Comparison of ENCODE assay signal across 1 cellular context in the genomic region with DNA sequence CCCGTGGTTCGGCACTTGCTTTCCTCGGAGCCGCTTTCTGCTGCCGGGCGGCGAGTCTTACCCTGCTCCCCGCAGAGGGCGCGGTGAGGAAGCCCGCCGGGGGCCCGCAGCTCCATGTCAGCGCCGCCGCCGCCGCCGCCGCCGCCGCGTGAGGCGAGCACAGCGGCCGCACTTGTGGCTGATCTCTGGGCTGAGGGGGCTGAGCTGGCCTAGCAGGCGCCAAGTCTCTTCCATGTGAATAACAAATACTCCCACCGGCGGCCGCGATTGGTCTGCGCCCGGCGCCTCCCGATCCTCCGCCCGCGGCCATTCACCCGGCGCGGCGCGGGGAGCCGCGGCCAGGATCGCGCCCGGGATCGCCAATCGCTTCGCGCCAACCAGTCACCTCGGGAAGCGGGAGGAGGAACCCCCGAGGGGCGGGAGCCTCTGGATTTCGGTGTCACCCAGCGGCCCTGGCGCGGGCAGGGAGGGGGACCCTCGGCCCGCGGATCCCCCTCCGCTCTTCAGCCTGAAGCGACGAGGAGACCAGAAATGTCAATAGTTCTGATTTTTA.
TF ChIP-seq lines count a peak whose summit lies in the region.

A gene (minus strand): TSS at position 206 of the 553 bp plus-strand sequence.

TF ChIP-seq in HepG2, 621 proteins besides CTCF, POLR2A, EP300 and RAD21 (continued from another document):
- peak; percentile 3; the same call in 1 of the 2 replicates for TF ChIP-seq KDM2A (CRISPR knock-in tag; IDR thresholded peaks at IDR 0.05; ENCODE audit: borderline replicate concordance, low read depth)
- peak; percentile 13 for TF ChIP-seq HNRNPLL (IDR thresholded peaks at IDR 0.05; ENCODE audit: low read depth, low read length, poor library complexity, severe bottlenecking)
- 0 out of 2 replicates have a peak, but pooled peaks have one; percentile 8 for TF ChIP-seq HOXA3 (CRISPR knock-in tag; IDR thresholded peaks at IDR 0.05)
- no peak for TF ChIP-seq GFI1 (CRISPR knock-in tag; IDR thresholded peaks at IDR 0.05; ENCODE audit: borderline replicate concordance)
- TF ChIP-seq, protein P1, sequence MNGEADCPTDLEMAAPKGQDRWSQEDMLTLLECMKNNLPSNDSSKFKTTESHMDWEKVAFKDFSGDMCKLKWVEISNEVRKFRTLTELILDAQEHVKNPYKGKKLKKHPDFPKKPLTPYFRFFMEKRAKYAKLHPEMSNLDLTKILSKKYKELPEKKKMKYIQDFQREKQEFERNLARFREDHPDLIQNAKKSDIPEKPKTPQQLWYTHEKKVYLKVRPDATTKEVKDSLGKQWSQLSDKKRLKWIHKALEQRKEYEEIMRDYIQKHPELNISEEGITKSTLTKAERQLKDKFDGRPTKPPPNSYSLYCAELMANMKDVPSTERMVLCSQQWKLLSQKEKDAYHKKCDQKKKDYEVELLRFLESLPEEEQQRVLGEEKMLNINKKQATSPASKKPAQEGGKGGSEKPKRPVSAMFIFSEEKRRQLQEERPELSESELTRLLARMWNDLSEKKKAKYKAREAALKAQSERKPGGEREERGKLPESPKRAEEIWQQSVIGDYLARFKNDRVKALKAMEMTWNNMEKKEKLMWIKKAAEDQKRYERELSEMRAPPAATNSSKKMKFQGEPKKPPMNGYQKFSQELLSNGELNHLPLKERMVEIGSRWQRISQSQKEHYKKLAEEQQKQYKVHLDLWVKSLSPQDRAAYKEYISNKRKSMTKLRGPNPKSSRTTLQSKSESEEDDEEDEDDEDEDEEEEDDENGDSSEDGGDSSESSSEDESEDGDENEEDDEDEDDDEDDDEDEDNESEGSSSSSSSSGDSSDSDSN (CRISPR knock-in tag; IDR thresholded peaks at IDR 0.05): peak; percentile 13; the same call in 1 of the 2 replicates
- TF ChIP-seq, protein P2, sequence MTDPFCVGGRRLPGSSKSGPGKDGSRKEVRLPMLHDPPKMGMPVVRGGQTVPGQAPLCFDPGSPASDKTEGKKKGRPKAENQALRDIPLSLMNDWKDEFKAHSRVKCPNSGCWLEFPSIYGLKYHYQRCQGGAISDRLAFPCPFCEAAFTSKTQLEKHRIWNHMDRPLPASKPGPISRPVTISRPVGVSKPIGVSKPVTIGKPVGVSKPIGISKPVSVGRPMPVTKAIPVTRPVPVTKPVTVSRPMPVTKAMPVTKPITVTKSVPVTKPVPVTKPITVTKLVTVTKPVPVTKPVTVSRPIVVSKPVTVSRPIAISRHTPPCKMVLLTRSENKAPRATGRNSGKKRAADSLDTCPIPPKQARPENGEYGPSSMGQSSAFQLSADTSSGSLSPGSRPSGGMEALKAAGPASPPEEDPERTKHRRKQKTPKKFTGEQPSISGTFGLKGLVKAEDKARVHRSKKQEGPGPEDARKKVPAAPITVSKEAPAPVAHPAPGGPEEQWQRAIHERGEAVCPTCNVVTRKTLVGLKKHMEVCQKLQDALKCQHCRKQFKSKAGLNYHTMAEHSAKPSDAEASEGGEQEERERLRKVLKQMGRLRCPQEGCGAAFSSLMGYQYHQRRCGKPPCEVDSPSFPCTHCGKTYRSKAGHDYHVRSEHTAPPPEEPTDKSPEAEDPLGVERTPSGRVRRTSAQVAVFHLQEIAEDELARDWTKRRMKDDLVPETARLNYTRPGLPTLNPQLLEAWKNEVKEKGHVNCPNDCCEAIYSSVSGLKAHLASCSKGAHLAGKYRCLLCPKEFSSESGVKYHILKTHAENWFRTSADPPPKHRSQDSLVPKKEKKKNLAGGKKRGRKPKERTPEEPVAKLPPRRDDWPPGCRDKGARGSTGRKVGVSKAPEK (CRISPR knock-in tag; IDR thresholded peaks at IDR 0.05; ENCODE audit: borderline replicate concordance): no peak
- TF ChIP-seq, protein P3, sequence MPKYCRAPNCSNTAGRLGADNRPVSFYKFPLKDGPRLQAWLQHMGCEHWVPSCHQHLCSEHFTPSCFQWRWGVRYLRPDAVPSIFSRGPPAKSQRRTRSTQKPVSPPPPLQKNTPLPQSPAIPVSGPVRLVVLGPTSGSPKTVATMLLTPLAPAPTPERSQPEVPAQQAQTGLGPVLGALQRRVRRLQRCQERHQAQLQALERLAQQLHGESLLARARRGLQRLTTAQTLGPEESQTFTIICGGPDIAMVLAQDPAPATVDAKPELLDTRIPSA (CRISPR knock-in tag; IDR thresholded peaks at IDR 0.05; ENCODE audit: borderline replicate concordance): no peak
